In the genomic region with DNA sequence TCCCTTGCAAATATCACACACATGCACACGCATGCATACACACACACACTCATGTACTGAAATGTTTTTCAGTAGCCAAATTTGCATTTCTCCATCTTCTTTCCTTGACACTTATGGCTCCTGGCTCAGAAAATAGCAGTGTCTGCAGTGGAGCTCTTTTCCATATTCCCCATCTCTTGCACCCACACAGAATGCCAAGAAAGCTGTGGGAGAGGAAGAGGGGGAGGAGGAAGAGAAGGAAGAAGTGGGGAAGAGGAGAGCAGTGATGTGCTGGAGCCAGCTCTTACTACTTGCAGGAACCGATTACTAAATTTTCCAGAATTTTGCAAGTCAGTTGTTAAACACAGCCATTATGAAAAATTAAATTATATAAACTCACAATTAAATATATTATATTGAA, we compare ENCODE assay signal across 30 cellular contexts. TPM values are rescaled to one million over a fixed set of nuclear protein-coding genes. Genes with fewer than 3 reads are reported as not detected.
"Had no signal": no experiment of that assay in that cellular context is flagged by ENCODE, and none has a peak within 500 bp of the region (broad histone marks: within the 10 kb centered on the region; RNA-seq: fewer than 3 reads in every experiment).

No MANE protein-coding gene starts in this region.

- H3K9ac ChIP-seq: neural progenitor cell, parathyroid adenoma had no signal

- H3K4me1 ChIP-seq: parathyroid adenoma had no signal

- H3K36me3 ChIP-seq: neural progenitor cell, ovary, right atrium auricular region, spleen, suprapubic skin, tibial artery, transverse colon, upper lobe of right lung, uterus had no signal

- H3K4me3 ChIP-seq: neural progenitor cell, ovary, psoas muscle, right atrium auricular region, skin epidermis, smooth muscle cell, spleen, suprapubic skin, testis, tibial artery, transverse colon, upper lobe of right lung, uterus had no signal

- H3K36me3 Mint-ChIP-seq: naive thymus-derived CD8-positive, alpha-beta T cell; natural killer cell treated with Interleukin-12 subunit alpha and Interleukin-12 subunit beta and Interleukin-15 and Interleukin-18, amount 100 ng/mL, for 72 hours; stimulated activated memory B cell treated with anti-CD40 and anti-IgM and Interleukin-4, amounts not matched to agents 10 μg/mL and 1 μg/mL and 100 μg/mL, for 72 hours; type B pancreatic cell had no signal

- H3K4me2 ChIP-seq: neural progenitor cell, smooth muscle cell had no signal

- H3K9me3 ChIP-seq: ovary, psoas muscle, right atrium auricular region, spleen, suprapubic skin, testis, tibial artery, transverse colon, upper lobe of right lung, uterus had no signal

- H2AFZ ChIP-seq: parathyroid adenoma had no signal

- H3K27ac Mint-ChIP-seq: neural progenitor cell; progenitor cell of endocrine pancreas; stimulated activated memory B cell treated with anti-CD40 and anti-IgM and Interleukin-4, amounts not matched to agents 10 μg/mL and 1 μg/mL and 100 μg/mL, for 72 hours had no signal

- H3K27me3 Mint-ChIP-seq: stimulated activated naive CD8-positive, alpha-beta T cell treated with anti-CD3 and anti-CD28 coated beads, Interleukin-15, amount 100 ng/mL, for 72 hours had no signal

- H3K27ac ChIP-seq: neural progenitor cell, ovary, parathyroid adenoma, psoas muscle, right atrium auricular region, skin epidermis, spleen, suprapubic skin, testis, tibial artery, upper lobe of right lung had no signal

- H3K4me3 Mint-ChIP-seq: naive thymus-derived CD8-positive, alpha-beta T cell; natural killer cell treated with Interleukin-12 subunit alpha and Interleukin-12 subunit beta and Interleukin-15 and Interleukin-18, amount 100 ng/mL, for 72 hours; neural progenitor cell; stimulated activated memory B cell treated with anti-CD40 and anti-IgM and Interleukin-4, amounts not matched to agents 10 μg/mL and 1 μg/mL and 100 μg/mL, for 72 hours; stimulated activated naive CD8-positive, alpha-beta T cell treated with anti-CD3 and anti-CD28 coated beads, Interleukin-15, amount 100 ng/mL, for 72 hours; type B pancreatic cell had no signal

- DNase-seq: naive thymus-derived CD8-positive, alpha-beta T cell; ovary; stimulated activated CD4-positive, alpha-beta T cell treated with anti-CD3 and anti-CD28 coated beads, Interleukin-12 subunit alpha, Interleukin-12 subunit beta, amount 100 ng/mL, for 4 hours; stimulated activated CD4-positive, alpha-beta T cell treated with anti-CD3 and anti-CD28 coated beads, Interleukin-4, amount 100 ng/mL, for 1 hour; stimulated activated CD4-positive, alpha-beta T cell treated with anti-CD3 and anti-CD28 coated beads, Interleukin-4, amount 100 ng/mL, for 4 hours; stimulated activated CD8-positive, alpha-beta memory T cell treated with anti-CD3 and anti-CD28 coated beads, Interleukin-4, amount 100 ng/mL, for 48 hours; stimulated activated naive CD8-positive, alpha-beta T cell treated with anti-CD3 and anti-CD28 coated beads, Interleukin-15, Interleukin-2, amounts not matched to agents 100 U/mL and 50 U/mL, for 24 hours; testis; transverse colon; uterus had no signal

- H3K9me3 Mint-ChIP-seq: naive thymus-derived CD8-positive, alpha-beta T cell; natural killer cell treated with Interleukin-12 subunit alpha and Interleukin-12 subunit beta and Interleukin-15 and Interleukin-18, amount 100 ng/mL, for 72 hours; stimulated activated memory B cell treated with anti-CD40 and anti-IgM and Interleukin-4, amounts not matched to agents 10 μg/mL and 1 μg/mL and 100 μg/mL, for 72 hours; stimulated activated naive CD8-positive, alpha-beta T cell treated with anti-CD3 and anti-CD28 coated beads, Interleukin-15, amount 100 ng/mL, for 72 hours; type B pancreatic cell had no signal

- H3K27me3 ChIP-seq: neural progenitor cell, ovary, right atrium auricular region, suprapubic skin, testis, tibial artery, transverse colon, upper lobe of right lung, uterus had no signal

RNA-seq across cellular contexts. Expression of a gene that starts 9.9 kb away (rescaled TPM):
- total RNA-seq: naive thymus-derived CD8-positive, alpha-beta T cell; natural killer cell treated with Interleukin-12 subunit alpha and Interleukin-12 subunit beta and Interleukin-15 and Interleukin-18, amount 100 ng/mL, for 72 hours; occipital lobe; osteoblast; ovary; progenitor cell of endocrine pancreas; psoas muscle; right atrium auricular region; sciatic nerve; smooth muscle cell; spleen; suprapubic skin; transverse colon; upper lobe of right lung; urinary bladder; uterus had no signal
- polyA plus RNA-seq: naive thymus-derived CD8-positive, alpha-beta T cell; neural cell; psoas muscle; spleen had no signal

RNA-seq across cellular contexts. Expression of a gene that starts 28.2 kb away (rescaled TPM):
- total RNA-seq: naive thymus-derived CD8-positive, alpha-beta T cell; natural killer cell treated with Interleukin-12 subunit alpha and Interleukin-12 subunit beta and Interleukin-15 and Interleukin-18, amount 100 ng/mL, for 72 hours had no signal
- polyA plus RNA-seq: naive thymus-derived CD8-positive, alpha-beta T cell; neural cell had no signal
